Comparison of ENCODE assay signal across 8 cellular contexts in the genomic region with DNA sequence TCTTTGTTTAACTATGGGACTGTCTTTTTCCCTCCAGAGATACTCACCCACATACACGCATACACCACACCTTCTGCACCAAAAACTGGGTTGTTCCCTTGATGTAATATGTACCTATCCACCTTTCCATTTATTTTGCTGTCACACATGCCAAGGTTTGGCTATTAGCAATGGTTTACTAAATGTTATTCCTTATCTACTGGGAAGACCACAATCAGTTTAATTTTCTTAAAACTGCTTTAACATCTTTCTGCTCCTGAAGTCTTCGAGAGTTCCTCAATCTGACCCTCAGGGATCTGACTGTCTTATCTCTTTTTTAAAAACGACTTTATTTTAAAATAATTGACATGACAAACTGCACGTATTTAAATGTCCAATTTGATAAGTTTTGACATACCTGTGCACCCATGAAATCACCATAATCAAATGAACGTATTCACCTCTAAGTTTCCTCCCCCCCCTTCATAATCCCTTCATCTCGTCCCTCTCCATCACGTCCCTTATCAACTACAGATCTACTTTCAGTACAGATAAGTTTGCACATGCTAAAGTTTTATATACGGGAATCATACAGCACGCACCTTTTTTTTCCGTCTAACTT. TPM values are rescaled to one million over a fixed set of nuclear protein-coding genes. Genes with fewer than 3 reads are reported as not detected.
DNase-seq lines count a peak whose midpoint lies in the region; ATAC-seq and TF ChIP-seq lines count a peak whose summit lies in the region.

No MANE protein-coding gene starts in this region.

- DNase-seq in heart right ventricle: no peak
- no peak for DNase-seq in cardiac septum (ENCODE audit: low spot score)
- DNase-seq in WTC11 (ENCODE audit: low spot score): no peak
- DNase-seq in NK-92 treated with Interleukin-12 subunit alpha and Interleukin-12 subunit beta, amount 100 ng/mL, for 24 hours (lab: John Stamatoyannopoulos, UW): no peak
- no peak for DNase-seq in RPMI8226
- no peak for DNase-seq in activated CD4-positive, alpha-beta T cell treated with anti-CD3 and anti-CD28 coated beads for 4 hours

- H3K36me3 Mint-ChIP-seq in WTC11: peaks cover 10% of the 10 kb centered on the region

- peak overlapping the region; percentile 26 to 96 (median 80) for H3K4me3 ChIP-seq in heart right ventricle
- H3K4me3 ChIP-seq in iPS-11a (ENCODE audit: low read depth, low read length): peak overlapping the region; percentile 94
- peak overlapping the region; percentile 69 to 96 for H3K4me3 ChIP-seq in stomach smooth muscle (ENCODE audit: low read length in 2 of 2)

- H3K9me3 Mint-ChIP-seq in WTC11: no peaks in the 10 kb centered on the region

- H3K27me3 Mint-ChIP-seq in WTC11 (ENCODE audit: low read depth): no peaks in the 10 kb centered on the region

- H3K27me3 ChIP-seq in heart right ventricle (no peaks in the 10 kb centered on the region), stomach smooth muscle (ENCODE audit: control insufficient read depth in 1 of 2, insufficient read depth in 2 of 2, low read length in 2 of 2) (no peaks in the 10 kb centered on the region)

- intact Hi-C loops in heart right ventricle (cut with DNase I): loop anchor here in 8 of 10 donors (2.0 to 10.0 kb wide), 7 partner anchors 67 to 217 kb away; partner anchors contain the start of genes SPPL2A (in 5 of the 8) and AP4E1 (in 1 of the 8)
- intact Hi-C loops in cardiac septum (cut with DNase I): loop anchor here (5.0 kb wide), 1 partner anchor 220 kb away; the partner anchor contains the start of gene AP4E1

- CTCF ChIA-PET in WTC11 (lab: Charles Lee): no interaction called here

- no peaks in the 10 kb centered on the region for H3K9me3 ChIP-seq in heart right ventricle
- no peaks in the 10 kb centered on the region for H3K9me3 ChIP-seq in stomach smooth muscle (ENCODE audit: control insufficient read depth in 2 of 2, low read length in 2 of 2)

- peak overlapping the region; percentile 19 for H3K27ac Mint-ChIP-seq in WTC11

- H3K4me1 ChIP-seq in heart right ventricle: peaks cover 4 to 48% (median 34%) of the 10 kb centered on the region in 9 donors
- peaks cover 14% of the 10 kb centered on the region for H3K4me1 ChIP-seq in stomach smooth muscle (ENCODE audit: control insufficient read depth, insufficient read depth, low read length)

- H3K36me3 ChIP-seq in heart right ventricle (peaks cover 0 to 27% (median 5%) of the 10 kb centered on the region in 9 donors), stomach smooth muscle (ENCODE audit: control insufficient read depth in 2 of 2, insufficient read depth in 2 of 2, low read length in 2 of 2) (no peaks in the 10 kb centered on the region)

- ATAC-seq in heart right ventricle (no peak), WTC11 (no peak)

- POLR2A ChIA-PET in WTC11 (lab: Charles Lee): no interaction called here

- no peak for TF ChIP-seq CTCF in heart right ventricle (IDR thresholded peaks at IDR 0.05)
- TF ChIP-seq CTCF in WTC11 (IDR thresholded peaks at IDR 0.05): no peak

- peaks cover 27% of the 10 kb centered on the region for H3K4me1 Mint-ChIP-seq in WTC11

- WGBS in heart right ventricle, 2 donors: 41 to 48% methylated on average over 10 of the region's 10 CpGs

- H3K27ac ChIP-seq in heart right ventricle (peak overlapping the region; percentile 81 to 98 (median 97)), stomach smooth muscle (ENCODE audit: low read length) (peak overlapping the region; percentile 72)

- H3K4me3 Mint-ChIP-seq in WTC11: peak overlapping the region; percentile 97

- peak overlapping the region; percentile 73 to 93 for H3K9ac ChIP-seq in stomach smooth muscle (ENCODE audit: low read length in 2 of 2)

TF ChIP-seq in WTC11, 78 proteins besides CTCF, POLR2A, EP300 and RAD21:
- TF ChIP-seq NR3C1 (CRISPR knock-in tag; conservative IDR thresholded peaks at IDR 0.05; ENCODE audit: low read depth): no peak
- TF ChIP-seq, protein P1, sequence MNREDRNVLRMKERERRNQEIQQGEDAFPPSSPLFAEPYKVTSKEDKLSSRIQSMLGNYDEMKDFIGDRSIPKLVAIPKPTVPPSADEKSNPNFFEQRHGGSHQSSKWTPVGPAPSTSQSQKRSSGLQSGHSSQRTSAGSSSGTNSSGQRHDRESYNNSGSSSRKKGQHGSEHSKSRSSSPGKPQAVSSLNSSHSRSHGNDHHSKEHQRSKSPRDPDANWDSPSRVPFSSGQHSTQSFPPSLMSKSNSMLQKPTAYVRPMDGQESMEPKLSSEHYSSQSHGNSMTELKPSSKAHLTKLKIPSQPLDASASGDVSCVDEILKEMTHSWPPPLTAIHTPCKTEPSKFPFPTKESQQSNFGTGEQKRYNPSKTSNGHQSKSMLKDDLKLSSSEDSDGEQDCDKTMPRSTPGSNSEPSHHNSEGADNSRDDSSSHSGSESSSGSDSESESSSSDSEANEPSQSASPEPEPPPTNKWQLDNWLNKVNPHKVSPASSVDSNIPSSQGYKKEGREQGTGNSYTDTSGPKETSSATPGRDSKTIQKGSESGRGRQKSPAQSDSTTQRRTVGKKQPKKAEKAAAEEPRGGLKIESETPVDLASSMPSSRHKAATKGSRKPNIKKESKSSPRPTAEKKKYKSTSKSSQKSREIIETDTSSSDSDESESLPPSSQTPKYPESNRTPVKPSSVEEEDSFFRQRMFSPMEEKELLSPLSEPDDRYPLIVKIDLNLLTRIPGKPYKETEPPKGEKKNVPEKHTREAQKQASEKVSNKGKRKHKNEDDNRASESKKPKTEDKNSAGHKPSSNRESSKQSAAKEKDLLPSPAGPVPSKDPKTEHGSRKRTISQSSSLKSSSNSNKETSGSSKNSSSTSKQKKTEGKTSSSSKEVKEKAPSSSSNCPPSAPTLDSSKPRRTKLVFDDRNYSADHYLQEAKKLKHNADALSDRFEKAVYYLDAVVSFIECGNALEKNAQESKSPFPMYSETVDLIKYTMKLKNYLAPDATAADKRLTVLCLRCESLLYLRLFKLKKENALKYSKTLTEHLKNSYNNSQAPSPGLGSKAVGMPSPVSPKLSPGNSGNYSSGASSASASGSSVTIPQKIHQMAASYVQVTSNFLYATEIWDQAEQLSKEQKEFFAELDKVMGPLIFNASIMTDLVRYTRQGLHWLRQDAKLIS (CRISPR knock-in tag; IDR thresholded peaks at IDR 0.05; ENCODE audit: borderline replicate concordance): no peak
- TF ChIP-seq KAT7 (CRISPR knock-in tag; IDR thresholded peaks at IDR 0.05; ENCODE audit: borderline replicate concordance): no peak
- no peak for TF ChIP-seq MYBL2 (CRISPR knock-in tag; IDR thresholded peaks at IDR 0.05)
- TF ChIP-seq OVOL2 (CRISPR knock-in tag; IDR thresholded peaks at IDR 0.05; ENCODE audit: borderline replicate concordance): no peak
- TF ChIP-seq NFATC4 (CRISPR knock-in tag; IDR thresholded peaks at IDR 0.05): no peak
- TF ChIP-seq, protein P2, sequence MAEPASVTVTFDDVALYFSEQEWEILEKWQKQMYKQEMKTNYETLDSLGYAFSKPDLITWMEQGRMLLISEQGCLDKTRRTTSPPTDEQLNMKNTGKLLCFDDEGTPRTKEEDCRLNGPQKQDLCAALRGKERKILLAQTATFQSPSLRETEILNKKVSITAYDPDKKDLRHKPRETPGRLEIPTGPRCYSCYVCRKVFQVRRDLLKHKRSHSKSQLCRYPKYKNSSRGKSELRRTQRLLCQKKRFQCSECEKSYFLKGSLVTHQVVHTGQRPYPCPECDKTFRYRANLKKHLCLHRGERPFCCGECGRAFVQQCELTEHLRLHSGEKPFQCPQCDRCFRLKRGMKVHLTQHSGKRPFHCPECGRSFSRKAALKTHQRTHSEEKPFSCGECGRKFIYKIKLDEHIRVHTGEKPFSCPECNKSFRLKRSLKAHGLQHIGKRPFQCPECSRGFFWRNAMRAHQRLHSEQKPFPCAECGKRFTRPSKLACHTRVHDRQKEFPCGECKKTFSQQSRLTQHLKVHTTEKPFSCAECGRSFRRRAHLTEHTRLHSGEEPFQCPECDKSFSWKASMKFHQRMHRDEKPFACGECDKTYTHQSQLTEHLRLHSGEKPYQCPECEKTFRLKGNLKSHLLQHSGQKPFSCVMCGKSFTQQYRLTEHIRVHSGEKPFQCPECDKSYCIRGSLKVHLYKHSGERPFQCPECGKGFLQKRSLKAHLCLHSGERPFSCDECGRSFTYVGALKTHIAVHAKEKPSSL (CRISPR knock-in tag; conservative IDR thresholded peaks at IDR 0.05): no peak
- TF ChIP-seq, protein P3, sequence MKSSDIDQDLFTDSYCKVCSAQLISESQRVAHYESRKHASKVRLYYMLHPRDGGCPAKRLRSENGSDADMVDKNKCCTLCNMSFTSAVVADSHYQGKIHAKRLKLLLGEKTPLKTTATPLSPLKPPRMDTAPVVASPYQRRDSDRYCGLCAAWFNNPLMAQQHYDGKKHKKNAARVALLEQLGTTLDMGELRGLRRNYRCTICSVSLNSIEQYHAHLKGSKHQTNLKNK (CRISPR knock-in tag; IDR thresholded peaks at IDR 0.05): no peak
- TF ChIP-seq MAX (CRISPR knock-in tag; IDR thresholded peaks at IDR 0.05): no peak
- no peak for TF ChIP-seq TEAD1 (CRISPR knock-in tag; IDR thresholded peaks at IDR 0.05)
TF ChIP-seq in WTC11: peak in this region for 0.

RNA-seq across cellular contexts. Expression of gene TRPM7, which starts 0.8 kb away (rescaled TPM):
- 10 to 100 TPM; 24.2 to 42.4 (median 28.5) TPM for total RNA-seq in heart right ventricle
- 10 to 100 TPM in 1 of 2 donors, 1 to 10 TPM in 1; 6.7 to 26.6 TPM for polyA plus RNA-seq in heart right ventricle
- total RNA-seq in cardiac septum: 34.5 TPM
- 24.0 to 28.1 TPM (median 26.2 TPM) in 3 replicates for total RNA-seq in WTC11 (2021)
